In the genomic region with DNA sequence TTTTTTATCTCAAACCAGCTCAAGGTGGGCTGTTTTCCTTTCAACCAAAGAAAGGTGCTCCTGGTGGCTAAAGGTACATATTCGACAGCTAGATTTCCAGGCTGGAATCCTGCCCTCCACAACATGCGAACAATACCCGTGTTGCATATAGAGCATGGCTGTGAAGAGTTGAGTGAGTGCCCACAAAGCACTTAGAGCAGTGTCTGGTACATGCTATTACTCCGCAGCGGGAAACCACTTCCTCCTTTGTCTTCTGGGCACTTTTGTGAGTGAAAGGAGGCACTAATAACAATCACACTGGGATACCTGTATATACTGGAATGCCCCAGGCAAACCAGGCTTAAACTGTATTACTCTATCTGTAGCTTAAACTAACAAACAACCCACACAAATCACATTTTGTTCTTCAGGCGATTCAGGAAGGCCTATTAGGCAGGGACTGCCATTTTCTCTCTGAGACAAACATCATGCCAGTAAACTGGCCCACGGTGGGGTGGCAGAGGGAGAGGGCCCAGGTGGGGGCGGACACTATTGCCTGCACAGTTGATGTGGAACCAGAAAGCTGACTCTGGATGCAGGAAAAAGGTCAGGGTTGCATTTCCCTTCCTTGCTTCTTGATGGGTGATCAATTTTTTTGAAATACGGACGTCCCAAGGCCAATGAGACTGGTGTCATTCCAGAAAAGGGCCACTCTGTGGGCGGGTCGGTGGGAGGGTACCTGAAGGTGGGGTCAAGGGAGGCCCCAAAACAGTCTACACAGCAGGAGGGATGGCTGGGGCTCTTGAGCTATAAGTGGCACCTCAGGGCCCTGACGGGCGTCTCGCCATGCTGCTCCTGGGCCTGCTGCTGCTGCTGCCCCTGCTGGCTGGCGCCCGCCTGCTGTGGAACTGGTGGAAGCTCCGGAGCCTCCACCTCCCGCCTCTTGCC, we compare ENCODE assay signal across 13 cellular contexts. TPM values are rescaled to one million over a fixed set of nuclear protein-coding genes. Genes with fewer than 3 reads are reported as not detected.
DNase-seq lines count a peak whose midpoint lies in the region; ATAC-seq and TF ChIP-seq lines count a peak whose summit lies in the region.
"Not testable (repeated sequence)": the region's sequence is repeated elsewhere in the genome, so short reads cannot be mapped to it uniquely, and the experiment has no call there.
"Had no signal": no experiment of that assay in that cellular context is flagged by ENCODE, and none has a peak within 500 bp of the region (broad histone marks: within the 10 kb centered on the region; RNA-seq: fewer than 3 reads in every experiment).

CYP21A2 (plus strand) TSS at position 818 of the 927 bp plus-strand sequence; CDS start at position 826, 8 bp downstream.

- H3K4me1 Mint-ChIP-seq in CD8-positive, alpha-beta T cell (ENCODE audit: low read depth); activated CD8-positive, alpha-beta memory T cell treated with anti-CD3 and anti-CD28 coated beads, Interleukin-2, amount 10 ng/mL, durations not matched to agents 7 days and 5 days; memory B cell: not testable (repeated sequence)
- peaks cover 5 to 11% of the 10 kb centered on the region in 2 donors for H3K4me1 Mint-ChIP-seq in stimulated activated naive B cell treated with anti-CD40 and anti-IgM and Interleukin-4, amounts not matched to agents 10 μg/mL and 1 μg/mL and 100 μg/mL, for 72 hours

- intact Hi-C loops in CD8-positive, alpha-beta T cell (cut with DNase I, micrococcal nuclease); ascending aorta (cut with DNase I): not testable (repeated sequence)

- WGBS in hepatocyte (ENCODE audit: low lambda C conversion rate, missing lambda C conversion rate), result 84% methylated on average over 14 of the region's 19 CpGs

- H3K9me3 ChIP-seq in CD8-positive, alpha-beta T cell (ENCODE audit: low read length); RWPE2 (ENCODE audit: severe bottlenecking); ascending aorta; hepatocyte (ENCODE audit: low read depth): not testable (repeated sequence)

- not testable (repeated sequence) for DNase-seq in CD8-positive, alpha-beta T cell; activated CD8-positive, alpha-beta memory T cell treated with anti-CD3 and anti-CD28 coated beads, Interleukin-2, amount 10 ng/mL, durations not matched to agents 7 days and 5 days; ascending aorta (ENCODE audit: low spot score in 2 of 2); hepatocyte (ENCODE audit: low spot score); memory B cell (ENCODE audit: low spot score in 2 of 2); stimulated activated naive B cell treated with anti-CD40 and anti-IgM and Interleukin-4, amounts not matched to agents 10 μg/mL and 1 μg/mL and 100 μg/mL, for 72 hours
- DNase-seq in NCI-H146 treated with DMSO at 0.1 percent for 48 hours (lab: John Stamatoyannopoulos, UW; ENCODE audit: unreplicated experiment), result peak; percentile 21
- DNase-seq in RWPE2 (ENCODE audit: low spot score), result peak; percentile 31

- CTCF ChIA-PET in CD8-positive, alpha-beta T cell (lab: Charles Lee); activated CD8-positive, alpha-beta memory T cell treated with anti-CD3 and anti-CD28 coated beads, Interleukin-2, amount 10 ng/mL, durations not matched to agents 7 days and 5 days (lab: Charles Lee): not testable (repeated sequence)

- H3K4me3 Mint-ChIP-seq in CD8-positive, alpha-beta T cell; activated CD8-positive, alpha-beta memory T cell treated with anti-CD3 and anti-CD28 coated beads, Interleukin-2, amount 10 ng/mL, durations not matched to agents 7 days and 5 days; memory B cell; stimulated activated naive B cell treated with anti-CD40 and anti-IgM and Interleukin-4, amounts not matched to agents 10 μg/mL and 1 μg/mL and 100 μg/mL, for 72 hours: not testable (repeated sequence)

- not testable (repeated sequence) for TF ChIP-seq CTCF in CD8-positive, alpha-beta T cell (IDR thresholded peaks at IDR 0.05); RWPE2 (IDR thresholded peaks at IDR 0.05; ENCODE audit: poor library complexity, severe bottlenecking); ascending aorta (IDR thresholded peaks at IDR 0.05); hepatocyte (IDR thresholded peaks at IDR 0.05; ENCODE audit: poor library complexity)

- ATAC-seq in CD8-positive, alpha-beta T cell, result peak; percentile 86
- ATAC-seq in RWPE2 (ENCODE audit: low read depth) (peak; percentile 34; the same call in 1 of the 3 replicates), memory B cell (ENCODE audit: low read depth) (peak; percentile 90)
- peak; percentile 77 for ATAC-seq in activated CD8-positive, alpha-beta memory T cell treated with anti-CD3 and anti-CD28 coated beads, Interleukin-2, amount 10 ng/mL, durations not matched to agents 7 days and 5 days
- ATAC-seq in stimulated activated naive B cell treated with anti-CD40 and anti-IgM and Interleukin-4, amounts not matched to agents 10 μg/mL and 1 μg/mL and 100 μg/mL, for 72 hours (replicated peaks), result peak; percentile 91 to 92

- not testable (repeated sequence) for H3K9me2 ChIP-seq in hepatocyte (replicated peaks; ENCODE audit: insufficient read depth)

- H3K9me3 Mint-ChIP-seq in CD8-positive, alpha-beta T cell; activated CD8-positive, alpha-beta memory T cell treated with anti-CD3 and anti-CD28 coated beads, Interleukin-2, amount 10 ng/mL, durations not matched to agents 7 days and 5 days (ENCODE audit: low read depth); memory B cell; stimulated activated naive B cell treated with anti-CD40 and anti-IgM and Interleukin-4, amounts not matched to agents 10 μg/mL and 1 μg/mL and 100 μg/mL, for 72 hours: not testable (repeated sequence)

- H3K27me3 Mint-ChIP-seq in CD8-positive, alpha-beta T cell (ENCODE audit: low read depth); activated CD8-positive, alpha-beta memory T cell treated with anti-CD3 and anti-CD28 coated beads, Interleukin-2, amount 10 ng/mL, durations not matched to agents 7 days and 5 days; memory B cell; stimulated activated naive B cell treated with anti-CD40 and anti-IgM and Interleukin-4, amounts not matched to agents 10 μg/mL and 1 μg/mL and 100 μg/mL, for 72 hours: not testable (repeated sequence)

- not testable (repeated sequence) for H3K4me3 ChIP-seq in CD8-positive, alpha-beta T cell (ENCODE audit: low read depth, low read length); RWPE2 (ENCODE audit: severe bottlenecking); ascending aorta; hepatocyte

- H2AFZ ChIP-seq in hepatocyte, result not testable (repeated sequence)

- H3K36me3 Mint-ChIP-seq in CD8-positive, alpha-beta T cell; activated CD8-positive, alpha-beta memory T cell treated with anti-CD3 and anti-CD28 coated beads, Interleukin-2, amount 10 ng/mL, durations not matched to agents 7 days and 5 days; memory B cell; stimulated activated naive B cell treated with anti-CD40 and anti-IgM and Interleukin-4, amounts not matched to agents 10 μg/mL and 1 μg/mL and 100 μg/mL, for 72 hours: not testable (repeated sequence)

- not testable (repeated sequence) for H3K79me2 ChIP-seq in hepatocyte

- not testable (repeated sequence) for H3K27me3 ChIP-seq in CD8-positive, alpha-beta T cell (ENCODE audit: insufficient read depth, low read length); RWPE2 (ENCODE audit: insufficient read depth, poor library complexity, severe bottlenecking); ascending aorta; hepatocyte

- POLR2A ChIA-PET in CD8-positive, alpha-beta T cell (lab: Charles Lee), result not testable (repeated sequence)

- H3K27ac Mint-ChIP-seq in CD8-positive, alpha-beta T cell, result peak within 1 kb of the TSS; percentile 38
- not testable (repeated sequence) for H3K27ac Mint-ChIP-seq in activated CD8-positive, alpha-beta memory T cell treated with anti-CD3 and anti-CD28 coated beads, Interleukin-2, amount 10 ng/mL, durations not matched to agents 7 days and 5 days; memory B cell
- H3K27ac Mint-ChIP-seq in stimulated activated naive B cell treated with anti-CD40 and anti-IgM and Interleukin-4, amounts not matched to agents 10 μg/mL and 1 μg/mL and 100 μg/mL, for 72 hours, result peak within 1 kb of the TSS; percentile 14

- H3K4me1 ChIP-seq in CD8-positive, alpha-beta T cell (ENCODE audit: insufficient read depth, low read length); RWPE2 (ENCODE audit: insufficient read depth, poor library complexity, severe bottlenecking); ascending aorta; hepatocyte (ENCODE audit: insufficient read depth): not testable (repeated sequence)

- not testable (repeated sequence) for H3K36me3 ChIP-seq in CD8-positive, alpha-beta T cell (ENCODE audit: insufficient read depth, low read length); RWPE2 (ENCODE audit: low read depth); ascending aorta; hepatocyte (replicated peaks; ENCODE audit: insufficient read depth, low read depth)

- H4K20me1 ChIP-seq in hepatocyte (ENCODE audit: insufficient read depth, poor library complexity, severe bottlenecking), result not testable (repeated sequence)

- H3K27ac ChIP-seq in CD8-positive, alpha-beta T cell (ENCODE audit: low read depth, low read length); RWPE2 (ENCODE audit: poor library complexity, severe bottlenecking); ascending aorta: not testable (repeated sequence)
- H3K27ac ChIP-seq in hepatocyte, result peak within 1 kb of the TSS; percentile 68

- H3K4me2 ChIP-seq in hepatocyte, result not testable (repeated sequence)

RNA-seq across cellular contexts. Expression of gene CYP21A2, which starts in this region (rescaled TPM):
- total RNA-seq in CD8-positive, alpha-beta T cell, result under 1 TPM in 1 of 2 experiments, not detected in 1; 0.33 TPM
- under 1 TPM in 1 of 2 experiments, not detected in 1; 0.15 TPM for total RNA-seq in activated CD8-positive, alpha-beta memory T cell treated with anti-CD3 and anti-CD28 coated beads, Interleukin-2, amount 10 ng/mL, durations not matched to agents 7 days and 5 days
- total RNA-seq in ascending aorta (14.0 TPM), hepatocyte (0.12 and 1.4 TPM in 2 replicates)
- polyA plus RNA-seq in hepatocyte, result 1.7 and 2.4 TPM in 2 replicates
- total RNA-seq: GM23248, IMR-90, LHCN-M2 had no signal
- polyA plus RNA-seq: A549, CD14-positive monocyte, GM23248 had no signal

Comparison
In these comparisons a context has a peak if more than half of its experiments do, and no peak if none do; other contexts are left out.
1. Peak in ATAC-seq in CD8-positive, alpha-beta T cell; RNA of the gene not detected or under 1 TPM.
2. Peak in ATAC-seq in activated CD8-positive, alpha-beta memory T cell treated with anti-CD3 and anti-CD28 coated beads, Interleukin-2, amount 10 ng/mL, durations not matched to agents 7 days and 5 days; RNA of the gene not detected or under 1 TPM.
3. ATAC-seq: peak in every context shown above with its lines; median percentile 92 in stimulated activated naive B cell treated with anti-CD40 and anti-IgM and Interleukin-4, amounts not matched to agents 10 μg/mL and 1 μg/mL and 100 μg/mL, for 72 hours; 90 in memory B cell; 86 in CD8-positive, alpha-beta T cell; 77 in activated CD8-positive, alpha-beta memory T cell treated with anti-CD3 and anti-CD28 coated beads, Interleukin-2, amount 10 ng/mL, durations not matched to agents 7 days and 5 days; 34 in RWPE2.